In the genomic region with DNA sequence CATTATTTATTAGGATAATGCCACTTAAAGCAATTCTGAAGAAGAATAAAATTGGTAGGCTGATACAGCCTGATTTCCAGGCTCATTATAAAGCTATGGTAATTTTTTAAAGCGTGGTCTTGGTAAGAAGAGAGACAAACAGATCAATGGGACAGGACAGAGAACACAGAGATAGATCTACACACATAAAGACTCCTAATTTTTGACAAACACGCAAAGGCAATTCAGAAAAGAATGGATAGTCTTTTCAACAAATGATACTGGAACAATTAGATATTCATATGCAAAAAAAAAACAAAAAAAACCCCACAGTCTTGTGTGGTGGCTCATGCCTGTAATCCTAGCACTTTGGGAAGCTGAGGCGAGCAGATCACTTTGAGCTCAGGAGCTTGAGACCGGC, we compare ENCODE assay signal across 32 cellular contexts. TPM values are rescaled to one million over a fixed set of nuclear protein-coding genes. Genes with fewer than 3 reads are reported as not detected.
"Had no signal": no experiment of that assay in that cellular context is flagged by ENCODE, and none has a peak within 500 bp of the region (broad histone marks: within the 10 kb centered on the region; RNA-seq: fewer than 3 reads in every experiment).

No MANE protein-coding gene starts in this region.

- H3K4me3 ChIP-seq: ascending aorta, breast epithelium, cardiac muscle cell, colonic mucosa, esophagus squamous epithelium, gastroesophageal sphincter had no signal

- H3K9me3 Mint-ChIP-seq: activated CD4-positive, alpha-beta memory T cell treated with anti-CD3 and anti-CD28 coated beads, Interleukin-2, amount 10 ng/mL, durations not matched to agents 7 days and 5 days; activated CD4-positive, alpha-beta T cell treated with anti-CD3 and anti-CD28 coated beads, Interleukin-2, amount 10 ng/mL, durations not matched to agents 7 days and 5 days; activated naive CD4-positive, alpha-beta T cell treated with anti-CD3 and anti-CD28 coated beads, Interleukin-2, amount 10 ng/mL, durations not matched to agents 7 days and 5 days; activated naive CD4-positive, alpha-beta T cell treated with anti-CD3 and anti-CD28 coated beads, Interleukin-2, amount 50 U/mL, for 72 hours; activated naive CD8-positive, alpha-beta T cell treated with anti-CD3 and anti-CD28 coated beads, Interleukin-2, amount 10 ng/mL, durations not matched to agents 7 days and 5 days; activated T-cell treated with anti-CD3 and anti-CD28 coated beads, Interleukin-2, amount 50 U/mL, for 24 hours; activated T-cell treated with anti-CD3 and anti-CD28 coated beads, Interleukin-2, amount 50 U/mL, for 72 hours; T-helper 2 cell treated with Interferon-gamma antibody and Interleukin-4, amounts not matched to agents 5 μg/mL and 100 μg/mL, for 36 hours; WTC11 had no signal

- H3K4me1 Mint-ChIP-seq: activated CD4-positive, alpha-beta memory T cell treated with anti-CD3 and anti-CD28 coated beads, Interleukin-2, amount 10 ng/mL, durations not matched to agents 7 days and 5 days; activated CD4-positive, alpha-beta T cell treated with anti-CD3 and anti-CD28 coated beads, Interleukin-2, amount 10 ng/mL, durations not matched to agents 7 days and 5 days; activated naive CD4-positive, alpha-beta T cell treated with anti-CD3 and anti-CD28 coated beads, Interleukin-2, amount 10 ng/mL, durations not matched to agents 7 days and 5 days; activated naive CD8-positive, alpha-beta T cell treated with anti-CD3 and anti-CD28 coated beads, Interleukin-2, amount 10 ng/mL, durations not matched to agents 7 days and 5 days had no signal

- DNase-seq: activated CD4-positive, alpha-beta memory T cell treated with anti-CD3 and anti-CD28 coated beads, Interleukin-2, amount 10 ng/mL, durations not matched to agents 7 days and 5 days; activated CD4-positive, alpha-beta T cell treated with anti-CD3 and anti-CD28 coated beads for 1 hour; activated CD4-positive, alpha-beta T cell treated with anti-CD3 and anti-CD28 coated beads for 4 hours; activated CD4-positive, alpha-beta T cell treated with anti-CD3 and anti-CD28 coated beads, Interleukin-2, amount 10 ng/mL, durations not matched to agents 7 days and 5 days; activated CD4-positive, alpha-beta T cell treated with anti-CD3 and anti-CD28 coated beads, Interleukin-2, amount 50 U/mL, for 4 hours; activated CD8-positive, alpha-beta memory T cell treated with anti-CD3 and anti-CD28 coated beads, Interleukin-2, amount 50 U/mL, for 48 hours; activated gamma-delta T cell; activated naive CD4-positive, alpha-beta T cell; activated naive CD4-positive, alpha-beta T cell treated with anti-CD3 and anti-CD28 coated beads, Interleukin-2, amount 10 ng/mL, durations not matched to agents 7 days and 5 days; activated naive CD8-positive, alpha-beta T cell treated with anti-CD3 and anti-CD28 coated beads, Interleukin-2, amount 10 ng/mL, durations not matched to agents 7 days and 5 days; activated T-cell treated with anti-CD3 and anti-CD28 coated beads for 4 hours; activated T-cell treated with anti-CD3 and anti-CD28 coated beads, Interleukin-2, amount 50 U/mL, for 24 hours; activated T-cell treated with anti-CD3 and anti-CD28 coated beads, Interleukin-2, amount 50 U/mL, for 72 hours; central memory CD4-positive, alpha-beta T cell; cerebellar nuclear complex; colonic mucosa; effector CD8-positive, alpha-beta T cell; esophagus squamous epithelium; foreskin melanocyte; T-helper 1 cell; T-helper 17 cell; T1000 had no signal

- H3K36me3 ChIP-seq: ascending aorta, breast epithelium, cardiac muscle cell, colonic mucosa, esophagus squamous epithelium, gastroesophageal sphincter had no signal

- H3K27me3 ChIP-seq: ascending aorta, breast epithelium, cardiac muscle cell, colonic mucosa, esophagus squamous epithelium had no signal

- H3K36me3 Mint-ChIP-seq: activated naive CD4-positive, alpha-beta T cell treated with anti-CD3 and anti-CD28 coated beads, Interleukin-2, amount 10 ng/mL, durations not matched to agents 7 days and 5 days; activated naive CD4-positive, alpha-beta T cell treated with anti-CD3 and anti-CD28 coated beads, Interleukin-2, amount 50 U/mL, for 72 hours; activated naive CD8-positive, alpha-beta T cell treated with anti-CD3 and anti-CD28 coated beads, Interleukin-2, amount 10 ng/mL, durations not matched to agents 7 days and 5 days; brain; WTC11 had no signal

- H3K27ac ChIP-seq: ascending aorta, breast epithelium, cardiac muscle cell, colonic mucosa, epithelial cell of prostate, esophagus squamous epithelium, gastroesophageal sphincter, VCaP had no signal

- H3K27ac Mint-ChIP-seq: activated CD4-positive, alpha-beta memory T cell treated with anti-CD3 and anti-CD28 coated beads, Interleukin-2, amount 10 ng/mL, durations not matched to agents 7 days and 5 days; activated CD4-positive, alpha-beta T cell treated with anti-CD3 and anti-CD28 coated beads, Interleukin-2, amount 10 ng/mL, durations not matched to agents 7 days and 5 days; activated naive CD4-positive, alpha-beta T cell treated with anti-CD3 and anti-CD28 coated beads, Interleukin-2, amount 10 ng/mL, durations not matched to agents 7 days and 5 days; activated naive CD4-positive, alpha-beta T cell treated with anti-CD3 and anti-CD28 coated beads, Interleukin-2, amount 50 U/mL, for 72 hours; activated naive CD8-positive, alpha-beta T cell treated with anti-CD3 and anti-CD28 coated beads, Interleukin-2, amount 10 ng/mL, durations not matched to agents 7 days and 5 days; activated T-cell treated with anti-CD3 and anti-CD28 coated beads, Interleukin-2, amount 50 U/mL, for 24 hours; activated T-cell treated with anti-CD3 and anti-CD28 coated beads, Interleukin-2, amount 50 U/mL, for 72 hours; T-helper 17 cell; T-helper 2 cell treated with Interferon-gamma antibody and Interleukin-4, amounts not matched to agents 5 μg/mL and 100 μg/mL, for 36 hours had no signal

- H3K4me1 ChIP-seq: ascending aorta, breast epithelium, colonic mucosa, esophagus squamous epithelium, gastroesophageal sphincter had no signal

- ATAC-seq: activated naive CD4-positive, alpha-beta T cell treated with anti-CD3 and anti-CD28 coated beads, Interleukin-2, amount 50 U/mL, for 72 hours; activated T-cell treated with anti-CD3 and anti-CD28 coated beads, Interleukin-2, amount 50 U/mL, for 72 hours; gastroesophageal sphincter; T-helper 17 cell; WTC11 had no signal

- H3K4me3 Mint-ChIP-seq: activated CD4-positive, alpha-beta memory T cell treated with anti-CD3 and anti-CD28 coated beads, Interleukin-2, amount 10 ng/mL, durations not matched to agents 7 days and 5 days; activated CD4-positive, alpha-beta T cell treated with anti-CD3 and anti-CD28 coated beads, Interleukin-2, amount 10 ng/mL, durations not matched to agents 7 days and 5 days; activated naive CD4-positive, alpha-beta T cell treated with anti-CD3 and anti-CD28 coated beads, Interleukin-2, amount 10 ng/mL, durations not matched to agents 7 days and 5 days; activated naive CD8-positive, alpha-beta T cell treated with anti-CD3 and anti-CD28 coated beads, Interleukin-2, amount 10 ng/mL, durations not matched to agents 7 days and 5 days; activated T-cell treated with anti-CD3 and anti-CD28 coated beads, Interleukin-2, amount 50 U/mL, for 24 hours; activated T-cell treated with anti-CD3 and anti-CD28 coated beads, Interleukin-2, amount 50 U/mL, for 72 hours; brain; T-helper 17 cell; T-helper 2 cell treated with Interferon-gamma antibody and Interleukin-4, amounts not matched to agents 5 μg/mL and 100 μg/mL, for 36 hours; WTC11 had no signal

- H3K9me3 ChIP-seq: ascending aorta, breast epithelium, colonic mucosa, esophagus squamous epithelium, gastroesophageal sphincter had no signal

RNA-seq across cellular contexts. Expression of a gene that starts 25.9 kb away (rescaled TPM):
- total RNA-seq: activated CD4-positive, alpha-beta memory T cell treated with anti-CD3 and anti-CD28 coated beads, Interleukin-2, amount 10 ng/mL, durations not matched to agents 7 days and 5 days; activated CD4-positive, alpha-beta T cell treated with anti-CD3 and anti-CD28 coated beads, Interleukin-2, amount 10 ng/mL, durations not matched to agents 7 days and 5 days; activated naive CD4-positive, alpha-beta T cell treated with anti-CD3 and anti-CD28 coated beads, Interleukin-2, amount 50 U/mL, for 72 hours; activated naive CD8-positive, alpha-beta T cell treated with anti-CD3 and anti-CD28 coated beads, Interleukin-2, amount 10 ng/mL, durations not matched to agents 7 days and 5 days; activated T-cell treated with anti-CD3 and anti-CD28 coated beads, Interleukin-2, amount 50 U/mL, for 72 hours; cardiac muscle cell had no signal
- polyA plus RNA-seq: cardiac muscle cell had no signal
